16 cellular contexts compared by ENCODE assay signal in genomic region chr3:129536806-129537205, GRCh38. TPM values are rescaled to one million over a fixed set of nuclear protein-coding genes. Genes with fewer than 3 reads are reported as not detected.
DNase-seq lines count a peak whose midpoint lies in the region; ATAC-seq and TF ChIP-seq lines count a peak whose summit lies in the region.
"Had no signal": no experiment of that assay in that cellular context is flagged by ENCODE, and none has a peak within 500 bp of the region (broad histone marks: within the 10 kb centered on the region; RNA-seq: fewer than 3 reads in every experiment).

No MANE protein-coding gene starts in this region.

- TF ChIP-seq CTCF in left ventricle myocardium inferior (IDR thresholded peaks at IDR 0.05; ENCODE audit: borderline replicate concordance), result no peak

- no peak for ATAC-seq in Right ventricle myocardium inferior
- no peak for ATAC-seq in central memory CD8-positive, alpha-beta T cell (replicated peaks; ENCODE audit: extremely low read depth, poor library complexity, severe bottlenecking)
- ATAC-seq: CD8-positive, alpha-beta T cell had no signal

- H3K36me3 Mint-ChIP-seq in central memory CD8-positive, alpha-beta T cell (ENCODE audit: insufficient read depth), result peaks cover under 1% of the 10 kb centered on the region
- H3K36me3 Mint-ChIP-seq: CD8-positive, alpha-beta T cell had no signal

- DNase-seq in Right ventricle myocardium inferior (ENCODE audit: missing footprints) (peak; percentile 1), left ventricle myocardium inferior (no peak), occipital lobe (lab: John Stamatoyannopoulos, UW) (peak; percentile 42), NCI-H2196 (lab: John Stamatoyannopoulos, UW; ENCODE audit: unreplicated experiment) (no peak), activated T-cell treated with anti-CD3 and anti-CD28 coated beads for 4 hours (no peak), ureter (ENCODE audit: low spot score) (no peak)
- DNase-seq in central memory CD8-positive, alpha-beta T cell (ENCODE audit: low spot score in 2 of 2), result no peak
- DNase-seq: Calu3; CD8-positive, alpha-beta T cell; GM23248; HFFc6; IMR-90 had no signal

- intact Hi-C loops in Right ventricle myocardium inferior (cut with DNase I) (no loop called here), left ventricle myocardium inferior (cut with micrococcal nuclease) (no loop called here)

- no peaks in the 10 kb centered on the region for H3K9me3 ChIP-seq in left ventricle myocardium inferior (replicated peaks)
- H3K9me3 ChIP-seq: BLaER1 treated with 17β-estradiol and CSF1 and Interleukin-3, amounts not matched to agents 10 nM and 100 nM had no signal

- peak overlapping the region; percentile 81 for H3K27ac Mint-ChIP-seq in central memory CD8-positive, alpha-beta T cell (ENCODE audit: low read depth)
- H3K27ac Mint-ChIP-seq: B cell; CD8-positive, alpha-beta T cell; HFFc6 had no signal

- H3K4me3 ChIP-seq in left ventricle myocardium inferior, result no peak overlapping the region
- H3K4me3 ChIP-seq: BLaER1 treated with 17β-estradiol and CSF1 and Interleukin-3, amounts not matched to agents 10 nM and 100 nM; GM23248 had no signal

- H3K4me1 ChIP-seq in left ventricle myocardium inferior, result no peaks in the 10 kb centered on the region

- no peaks in the 10 kb centered on the region for H3K27me3 ChIP-seq in left ventricle myocardium inferior (ENCODE audit: low read depth)
- H3K27me3 ChIP-seq: BLaER1 treated with 17β-estradiol and CSF1 and Interleukin-3, amounts not matched to agents 10 nM and 100 nM had no signal

- H3K36me3 ChIP-seq in left ventricle myocardium inferior, result no peaks in the 10 kb centered on the region
- H3K36me3 ChIP-seq: BLaER1 treated with 17β-estradiol and CSF1 and Interleukin-3, amounts not matched to agents 10 nM and 100 nM had no signal

- H3K27me3 Mint-ChIP-seq in central memory CD8-positive, alpha-beta T cell, result no peaks in the 10 kb centered on the region

- H3K4me1 Mint-ChIP-seq in central memory CD8-positive, alpha-beta T cell, result peaks cover 7% of the 10 kb centered on the region
- H3K4me1 Mint-ChIP-seq: B cell had no signal

- H3K4me3 Mint-ChIP-seq in central memory CD8-positive, alpha-beta T cell, result no peak overlapping the region
- H3K4me3 Mint-ChIP-seq: B cell; CD8-positive, alpha-beta T cell; HFFc6 had no signal

- no peak overlapping the region for H3K27ac ChIP-seq in left ventricle myocardium inferior (replicated peaks)
- H3K27ac ChIP-seq: BLaER1 treated with 17β-estradiol and CSF1 and Interleukin-3, amounts not matched to agents 10 nM and 100 nM; GM23248 had no signal

- no peaks in the 10 kb centered on the region for H3K9me3 Mint-ChIP-seq in central memory CD8-positive, alpha-beta T cell
- H3K9me3 Mint-ChIP-seq: CD8-positive, alpha-beta T cell; HFFc6 had no signal

RNA-seq across cellular contexts. Expression of gene H1-8, which starts 6.2 kb away (rescaled TPM):
- total RNA-seq in Right ventricle myocardium inferior (not detected), left ventricle myocardium inferior (not detected), occipital lobe (not detected), ureter (not detected)
- total RNA-seq: A172; B cell; Calu3; CD8-positive, alpha-beta T cell; GM23248; H7; HFFc6; IMR-90 had no signal

RNA-seq across cellular contexts. Expression of gene RHO, which starts 8.4 kb away (rescaled TPM):
- total RNA-seq in Right ventricle myocardium inferior, result not detected
- total RNA-seq in left ventricle myocardium inferior, result not detected
- not detected for total RNA-seq in occipital lobe
- not detected for total RNA-seq in ureter
- total RNA-seq: A172; Calu3; CD8-positive, alpha-beta T cell; GM23248; HFFc6; IMR-90 had no signal

Comparison
In these comparisons a context has a peak if more than half of its experiments do, and no peak if none do; other contexts are left out.
1. DNase-seq: peak in Right ventricle myocardium inferior (single experiment) and occipital lobe (single experiment); none in left ventricle myocardium inferior (single experiment), central memory CD8-positive, alpha-beta T cell (0 of 2), NCI-H2196 (single experiment), activated T-cell treated with anti-CD3 and anti-CD28 coated beads for 4 hours (single experiment) and ureter (single experiment).